22 cellular contexts compared by ENCODE assay signal in the genomic region with DNA sequence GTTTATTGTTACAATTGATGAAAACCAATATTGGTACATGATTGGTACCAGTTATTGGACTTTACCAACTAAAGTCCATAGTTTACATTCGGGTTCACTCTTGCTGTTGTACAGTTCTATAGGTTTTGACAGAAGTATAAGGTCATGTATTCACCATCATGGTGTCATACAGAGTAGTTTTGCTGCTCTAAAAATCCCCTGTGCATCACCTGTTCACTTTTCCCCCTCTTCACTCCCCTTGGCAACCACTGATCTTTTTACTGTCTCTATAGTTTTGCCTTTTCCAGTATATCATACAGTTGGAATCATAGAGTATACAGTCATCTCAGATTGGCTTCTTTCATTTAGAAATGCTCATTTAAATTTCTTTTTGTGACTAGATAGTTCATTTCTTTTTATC. TPM values are rescaled to one million over a fixed set of nuclear protein-coding genes. Genes with fewer than 3 reads are reported as not detected.
DNase-seq lines count a peak whose midpoint lies in the region; ATAC-seq lines count a peak whose summit lies in the region.
"Had no signal": no experiment of that assay in that cellular context is flagged by ENCODE, and none has a peak within 500 bp of the region (broad histone marks: within the 10 kb centered on the region; RNA-seq: fewer than 3 reads in every experiment).

No MANE protein-coding gene starts in this region.

- no peak overlapping the region for H3K4me3 ChIP-seq in CD4-positive, CD25-positive, alpha-beta regulatory T cell (ENCODE audit: low read depth, low read length)
- H3K4me3 ChIP-seq: A549, BLaER1, GM12878 had no signal

- intact Hi-C loops in activated CD4-positive, alpha-beta T cell treated with anti-CD3 and anti-CD28 coated beads for 36 hours (cut with DNase I, micrococcal nuclease) = no loop called here
- intact Hi-C loops in activated CD4-positive, alpha-beta T cell treated with anti-CD3 and anti-CD28 coated beads, Interleukin-2, amount 10 ng/mL, durations not matched to agents 24 days and 14 days (cut with micrococcal nuclease) = no loop called here
- intact Hi-C loops in left ventricle myocardium superior (cut with micrococcal nuclease) = no loop called here

- no peak overlapping the region for H3K27ac Mint-ChIP-seq in activated CD4-positive, alpha-beta T cell treated with anti-CD3 and anti-CD28 coated beads for 36 hours
- H3K27ac Mint-ChIP-seq in activated CD4-positive, alpha-beta T cell treated with anti-CD3 and anti-CD28 coated beads, Interleukin-2, amount 10 ng/mL, durations not matched to agents 24 days and 14 days = no peak overlapping the region
- peak overlapping the region in 2 of 3 donors; percentile 2 to 10 for H3K27ac Mint-ChIP-seq in CD4-positive, CD25-positive, alpha-beta regulatory T cell
- H3K27ac Mint-ChIP-seq in activated naive CD8-positive, alpha-beta T cell treated with anti-CD3 and anti-CD28 coated beads, Interleukin-2, amount 10 ng/mL, durations not matched to agents 7 days and 5 days = peak overlapping the region; percentile 1
- peak overlapping the region in 8 of 10 donors; percentile 2 to 91 (median 38) for H3K27ac Mint-ChIP-seq in naive thymus-derived CD8-positive, alpha-beta T cell
- H3K27ac Mint-ChIP-seq: HFFc6 had no signal

- CTCF ChIA-PET in activated CD4-positive, alpha-beta T cell treated with anti-CD3 and anti-CD28 coated beads for 36 hours (lab: Charles Lee) = no interaction called here

- H3K9me3 Mint-ChIP-seq in activated CD4-positive, alpha-beta T cell treated with anti-CD3 and anti-CD28 coated beads for 36 hours (ENCODE audit: low read depth) = peaks cover 8% of the 10 kb centered on the region
- no peaks in the 10 kb centered on the region for H3K9me3 Mint-ChIP-seq in activated CD4-positive, alpha-beta T cell treated with anti-CD3 and anti-CD28 coated beads, Interleukin-2, amount 10 ng/mL, durations not matched to agents 24 days and 14 days
- H3K9me3 Mint-ChIP-seq in CD4-positive, CD25-positive, alpha-beta regulatory T cell = peaks cover 0 to 4% (median 0%) of the 10 kb centered on the region in 7 donors
- H3K9me3 Mint-ChIP-seq in activated naive CD8-positive, alpha-beta T cell treated with anti-CD3 and anti-CD28 coated beads, Interleukin-2, amount 10 ng/mL, durations not matched to agents 7 days and 5 days = peaks cover 3% of the 10 kb centered on the region
- H3K9me3 Mint-ChIP-seq in naive thymus-derived CD8-positive, alpha-beta T cell = peaks cover 0 to 3% (median 0%) of the 10 kb centered on the region in 9 donors
- H3K9me3 Mint-ChIP-seq: HFFc6 had no signal

- no peak overlapping the region for H3K4me3 Mint-ChIP-seq in activated CD4-positive, alpha-beta T cell treated with anti-CD3 and anti-CD28 coated beads for 36 hours
- no peak overlapping the region for H3K4me3 Mint-ChIP-seq in activated CD4-positive, alpha-beta T cell treated with anti-CD3 and anti-CD28 coated beads, Interleukin-2, amount 10 ng/mL, durations not matched to agents 24 days and 14 days
- peak overlapping the region in 1 of 4 donors; percentile 85 for H3K4me3 Mint-ChIP-seq in CD4-positive, CD25-positive, alpha-beta regulatory T cell
- no peak overlapping the region for H3K4me3 Mint-ChIP-seq in activated naive CD8-positive, alpha-beta T cell treated with anti-CD3 and anti-CD28 coated beads, Interleukin-2, amount 10 ng/mL, durations not matched to agents 7 days and 5 days
- peak overlapping the region in 1 of 10 donors; percentile 7 for H3K4me3 Mint-ChIP-seq in naive thymus-derived CD8-positive, alpha-beta T cell
- H3K4me3 Mint-ChIP-seq: CD14-positive monocyte; CD8-positive, alpha-beta memory T cell; HFFc6 had no signal

- no peaks in the 10 kb centered on the region for H3K36me3 Mint-ChIP-seq in activated CD4-positive, alpha-beta T cell treated with anti-CD3 and anti-CD28 coated beads for 36 hours (ENCODE audit: low read depth)
- peaks cover 2% of the 10 kb centered on the region for H3K36me3 Mint-ChIP-seq in activated CD4-positive, alpha-beta T cell treated with anti-CD3 and anti-CD28 coated beads, Interleukin-2, amount 10 ng/mL, durations not matched to agents 24 days and 14 days (ENCODE audit: low read depth)
- peaks cover 14% of the 10 kb centered on the region for H3K36me3 Mint-ChIP-seq in CD4-positive, CD25-positive, alpha-beta regulatory T cell
- H3K36me3 Mint-ChIP-seq in activated naive CD8-positive, alpha-beta T cell treated with anti-CD3 and anti-CD28 coated beads, Interleukin-2, amount 10 ng/mL, durations not matched to agents 7 days and 5 days = peaks cover 17% of the 10 kb centered on the region
- H3K36me3 Mint-ChIP-seq in naive thymus-derived CD8-positive, alpha-beta T cell = peaks cover 0 to 4% (median 0%) of the 10 kb centered on the region in 3 donors

- H3K9me3 ChIP-seq in CD4-positive, CD25-positive, alpha-beta regulatory T cell (ENCODE audit: control insufficient read depth in 2 of 2, low read length in 2 of 2) = no peaks in the 10 kb centered on the region
- H3K9me3 ChIP-seq: A549, BLaER1 had no signal

- H3K4me1 ChIP-seq in CD4-positive, CD25-positive, alpha-beta regulatory T cell (ENCODE audit: control insufficient read depth, insufficient read depth, low read length, poor library complexity, severe bottlenecking) = peaks cover 13% of the 10 kb centered on the region
- H3K4me1 ChIP-seq: A549 had no signal

- H3K27me3 Mint-ChIP-seq in activated CD4-positive, alpha-beta T cell treated with anti-CD3 and anti-CD28 coated beads for 36 hours = no peaks in the 10 kb centered on the region
- H3K27me3 Mint-ChIP-seq in activated CD4-positive, alpha-beta T cell treated with anti-CD3 and anti-CD28 coated beads, Interleukin-2, amount 10 ng/mL, durations not matched to agents 24 days and 14 days = no peaks in the 10 kb centered on the region
- H3K27me3 Mint-ChIP-seq in CD4-positive, CD25-positive, alpha-beta regulatory T cell = no peaks in the 10 kb centered on the region
- no peaks in the 10 kb centered on the region for H3K27me3 Mint-ChIP-seq in activated naive CD8-positive, alpha-beta T cell treated with anti-CD3 and anti-CD28 coated beads, Interleukin-2, amount 10 ng/mL, durations not matched to agents 7 days and 5 days
- H3K27me3 Mint-ChIP-seq in naive thymus-derived CD8-positive, alpha-beta T cell = no peaks in the 10 kb centered on the region
- H3K27me3 Mint-ChIP-seq: CD8-positive, alpha-beta memory T cell had no signal

- peak; percentile 44 for ATAC-seq in activated CD4-positive, alpha-beta T cell treated with anti-CD3 and anti-CD28 coated beads for 36 hours
- no peak for ATAC-seq in CD4-positive, CD25-positive, alpha-beta regulatory T cell (ENCODE audit: low read depth in 2 of 2)
- no peak for ATAC-seq in activated naive CD8-positive, alpha-beta T cell treated with anti-CD3 and anti-CD28 coated beads, Interleukin-2, amount 10 ng/mL, durations not matched to agents 7 days and 5 days (ENCODE audit: low read depth)
- no peak for ATAC-seq in naive thymus-derived CD8-positive, alpha-beta T cell
- ATAC-seq in left ventricle myocardium superior = no peak
- ATAC-seq: A549, GM12878, HCT116 had no signal

- no peaks in the 10 kb centered on the region for H3K36me3 ChIP-seq in CD4-positive, CD25-positive, alpha-beta regulatory T cell (ENCODE audit: control insufficient read depth, insufficient read depth, low read length)
- H3K36me3 ChIP-seq: BLaER1 had no signal

- H3K27ac ChIP-seq in CD4-positive, CD25-positive, alpha-beta regulatory T cell (ENCODE audit: insufficient read depth, low read length, poor library complexity, severe bottlenecking) = no peak overlapping the region
- H3K27ac ChIP-seq: 22Rv1, A549, BLaER1 had no signal

- POLR2A ChIA-PET in activated CD4-positive, alpha-beta T cell treated with anti-CD3 and anti-CD28 coated beads for 36 hours (lab: Charles Lee) = no interaction called here
- POLR2A ChIA-PET in activated naive CD8-positive, alpha-beta T cell treated with anti-CD3 and anti-CD28 coated beads, Interleukin-2, amount 10 ng/mL, durations not matched to agents 7 days and 5 days (lab: Charles Lee) = interaction anchor here (0.7 kb wide), 1 partner anchor 98 kb away, joined by 3 read pairs; no protein-coding TSS in a partner anchor
- POLR2A ChIA-PET in naive thymus-derived CD8-positive, alpha-beta T cell (lab: Charles Lee) = interaction anchor here (1.9 to 2.1 kb wide), 2 partner anchors 9 to 87 kb away, joined by 7 to 8 read pairs; a partner anchor contains a TSS

- H3K27me3 ChIP-seq in CD4-positive, CD25-positive, alpha-beta regulatory T cell (ENCODE audit: control insufficient read depth, insufficient read depth, low read length) = no peaks in the 10 kb centered on the region
- H3K27me3 ChIP-seq: BLaER1 had no signal

- peaks cover 13% of the 10 kb centered on the region for H3K4me1 Mint-ChIP-seq in activated CD4-positive, alpha-beta T cell treated with anti-CD3 and anti-CD28 coated beads for 36 hours
- H3K4me1 Mint-ChIP-seq in activated CD4-positive, alpha-beta T cell treated with anti-CD3 and anti-CD28 coated beads, Interleukin-2, amount 10 ng/mL, durations not matched to agents 24 days and 14 days = peaks cover 7% of the 10 kb centered on the region
- peaks cover 7 to 63% (median 18%) of the 10 kb centered on the region in 4 donors for H3K4me1 Mint-ChIP-seq in CD4-positive, CD25-positive, alpha-beta regulatory T cell
- peaks cover 33% of the 10 kb centered on the region for H3K4me1 Mint-ChIP-seq in activated naive CD8-positive, alpha-beta T cell treated with anti-CD3 and anti-CD28 coated beads, Interleukin-2, amount 10 ng/mL, durations not matched to agents 7 days and 5 days
- H3K4me1 Mint-ChIP-seq in naive thymus-derived CD8-positive, alpha-beta T cell = peaks cover 31 to 66% (median 50%) of the 10 kb centered on the region in 4 donors

- DNase-seq in activated CD4-positive, alpha-beta T cell treated with anti-CD3 and anti-CD28 coated beads for 36 hours = no peak
- no peak for DNase-seq in activated CD4-positive, alpha-beta T cell treated with anti-CD3 and anti-CD28 coated beads, Interleukin-2, amount 10 ng/mL, durations not matched to agents 24 days and 14 days
- DNase-seq in CD4-positive, CD25-positive, alpha-beta regulatory T cell = no peak
- DNase-seq in activated naive CD8-positive, alpha-beta T cell treated with anti-CD3 and anti-CD28 coated beads, Interleukin-2, amount 10 ng/mL, durations not matched to agents 7 days and 5 days = no peak
- DNase-seq in naive thymus-derived CD8-positive, alpha-beta T cell = no peak
- DNase-seq in left ventricle myocardium superior (no peak), glomerular visceral epithelial cell (ENCODE audit: extremely low spot score) (no peak)
- DNase-seq: CD8-positive, alpha-beta memory T cell; COR-L47; DMS 273 treated with DMSO at 0.1 percent for 48 hours; DMS53; DND-41; EL; GOT3; H7; HFFc6 had no signal

RNA-seq across cellular contexts. Expression of a gene that starts 51.2 kb away (rescaled TPM):
- 10 to 100 TPM; 53.5 to 62.7 TPM for total RNA-seq in activated CD4-positive, alpha-beta T cell treated with anti-CD3 and anti-CD28 coated beads for 36 hours
- total RNA-seq in activated CD4-positive, alpha-beta T cell treated with anti-CD3 and anti-CD28 coated beads, Interleukin-2, amount 10 ng/mL, durations not matched to agents 24 days and 14 days = 61.8 and 63.5 TPM in 2 replicates
- 69.1 TPM for total RNA-seq in CD4-positive, CD25-positive, alpha-beta regulatory T cell
- 100 to 1,000 TPM in 1 of 4 donors, 10 to 100 TPM in 3; 83.6 to 129 (median 97.8) TPM for polyA plus RNA-seq in CD4-positive, CD25-positive, alpha-beta regulatory T cell
- total RNA-seq in activated naive CD8-positive, alpha-beta T cell treated with anti-CD3 and anti-CD28 coated beads, Interleukin-2, amount 10 ng/mL, durations not matched to agents 7 days and 5 days = 10 to 100 TPM; 56.1 TPM
- total RNA-seq in naive thymus-derived CD8-positive, alpha-beta T cell = 10 to 100 TPM; 47.1 to 55.6 TPM
- 10 to 100 TPM; 88.9 to 91.9 (median 90.1) TPM for polyA plus RNA-seq in naive thymus-derived CD8-positive, alpha-beta T cell
- 43.4 TPM for total RNA-seq in left ventricle myocardium superior

Comparison
In these comparisons a context has a peak if more than half of its experiments do, and no peak if none do; other contexts are left out.
1. H3K27ac Mint-ChIP-seq: peak in CD4-positive, CD25-positive, alpha-beta regulatory T cell (2 of 3), activated naive CD8-positive, alpha-beta T cell treated with anti-CD3 and anti-CD28 coated beads, Interleukin-2, amount 10 ng/mL, durations not matched to agents 7 days and 5 days (single experiment) and naive thymus-derived CD8-positive, alpha-beta T cell (8 of 10); none in activated CD4-positive, alpha-beta T cell treated with anti-CD3 and anti-CD28 coated beads for 36 hours (single experiment) and activated CD4-positive, alpha-beta T cell treated with anti-CD3 and anti-CD28 coated beads, Interleukin-2, amount 10 ng/mL, durations not matched to agents 24 days and 14 days (single experiment).